3 cellular contexts compared by ENCODE assay signal in the genomic region with DNA sequence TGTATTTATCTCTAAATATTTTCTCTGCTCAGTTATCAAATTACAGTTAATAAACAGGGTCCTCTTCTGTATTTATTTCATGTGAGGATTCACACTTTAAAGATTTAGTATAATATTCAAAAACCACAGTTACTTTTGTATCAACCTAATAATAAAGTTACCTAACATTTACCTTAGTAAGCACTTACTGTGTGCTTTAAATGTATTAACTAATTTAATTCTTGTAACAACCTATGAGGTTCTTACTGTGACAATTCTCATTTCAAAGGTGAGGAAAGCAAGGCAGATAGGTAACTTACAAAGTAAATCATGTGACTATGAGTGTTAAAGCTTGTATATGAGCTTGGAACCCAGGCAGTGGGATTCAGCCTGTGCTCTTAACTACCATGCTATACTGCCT.
TF ChIP-seq lines count a peak whose summit lies in the region.

No MANE protein-coding gene starts in this region.

TF ChIP-seq in HepG2, 621 proteins besides CTCF, POLR2A, EP300 and RAD21:
- peak; percentile 18; the same call in 1 of the 2 replicates for TF ChIP-seq MAFF (IDR thresholded peaks at IDR 0.05; ENCODE audit: low read depth, low read length)
- TF ChIP-seq NR2F6 (IDR thresholded peaks at IDR 0.05), result no peak
- no peak for TF ChIP-seq NR2F6 (CRISPR knock-in tag; IDR thresholded peaks at IDR 0.05)
- TF ChIP-seq KMT2B (CRISPR knock-in tag; IDR thresholded peaks at IDR 0.05), result no peak
- peak; percentile 3 to 43; a peak in 1 of 4 replicates for TF ChIP-seq MAFK (conservative IDR thresholded peaks at IDR 0.05 in 1 of 2, IDR thresholded peaks at IDR 0.05 in 1 of 2; ENCODE audit: low read length in 2 of 2)
- no peak for TF ChIP-seq MXD4 (CRISPR knock-in tag; IDR thresholded peaks at IDR 0.05)

TF ChIP-seq in K562, 482 proteins besides CTCF, POLR2A, EP300 and RAD21:
- TF ChIP-seq NFXL1 (CRISPR knock-in tag; IDR thresholded peaks at IDR 0.05), result no peak
- TF ChIP-seq, protein P1, sequence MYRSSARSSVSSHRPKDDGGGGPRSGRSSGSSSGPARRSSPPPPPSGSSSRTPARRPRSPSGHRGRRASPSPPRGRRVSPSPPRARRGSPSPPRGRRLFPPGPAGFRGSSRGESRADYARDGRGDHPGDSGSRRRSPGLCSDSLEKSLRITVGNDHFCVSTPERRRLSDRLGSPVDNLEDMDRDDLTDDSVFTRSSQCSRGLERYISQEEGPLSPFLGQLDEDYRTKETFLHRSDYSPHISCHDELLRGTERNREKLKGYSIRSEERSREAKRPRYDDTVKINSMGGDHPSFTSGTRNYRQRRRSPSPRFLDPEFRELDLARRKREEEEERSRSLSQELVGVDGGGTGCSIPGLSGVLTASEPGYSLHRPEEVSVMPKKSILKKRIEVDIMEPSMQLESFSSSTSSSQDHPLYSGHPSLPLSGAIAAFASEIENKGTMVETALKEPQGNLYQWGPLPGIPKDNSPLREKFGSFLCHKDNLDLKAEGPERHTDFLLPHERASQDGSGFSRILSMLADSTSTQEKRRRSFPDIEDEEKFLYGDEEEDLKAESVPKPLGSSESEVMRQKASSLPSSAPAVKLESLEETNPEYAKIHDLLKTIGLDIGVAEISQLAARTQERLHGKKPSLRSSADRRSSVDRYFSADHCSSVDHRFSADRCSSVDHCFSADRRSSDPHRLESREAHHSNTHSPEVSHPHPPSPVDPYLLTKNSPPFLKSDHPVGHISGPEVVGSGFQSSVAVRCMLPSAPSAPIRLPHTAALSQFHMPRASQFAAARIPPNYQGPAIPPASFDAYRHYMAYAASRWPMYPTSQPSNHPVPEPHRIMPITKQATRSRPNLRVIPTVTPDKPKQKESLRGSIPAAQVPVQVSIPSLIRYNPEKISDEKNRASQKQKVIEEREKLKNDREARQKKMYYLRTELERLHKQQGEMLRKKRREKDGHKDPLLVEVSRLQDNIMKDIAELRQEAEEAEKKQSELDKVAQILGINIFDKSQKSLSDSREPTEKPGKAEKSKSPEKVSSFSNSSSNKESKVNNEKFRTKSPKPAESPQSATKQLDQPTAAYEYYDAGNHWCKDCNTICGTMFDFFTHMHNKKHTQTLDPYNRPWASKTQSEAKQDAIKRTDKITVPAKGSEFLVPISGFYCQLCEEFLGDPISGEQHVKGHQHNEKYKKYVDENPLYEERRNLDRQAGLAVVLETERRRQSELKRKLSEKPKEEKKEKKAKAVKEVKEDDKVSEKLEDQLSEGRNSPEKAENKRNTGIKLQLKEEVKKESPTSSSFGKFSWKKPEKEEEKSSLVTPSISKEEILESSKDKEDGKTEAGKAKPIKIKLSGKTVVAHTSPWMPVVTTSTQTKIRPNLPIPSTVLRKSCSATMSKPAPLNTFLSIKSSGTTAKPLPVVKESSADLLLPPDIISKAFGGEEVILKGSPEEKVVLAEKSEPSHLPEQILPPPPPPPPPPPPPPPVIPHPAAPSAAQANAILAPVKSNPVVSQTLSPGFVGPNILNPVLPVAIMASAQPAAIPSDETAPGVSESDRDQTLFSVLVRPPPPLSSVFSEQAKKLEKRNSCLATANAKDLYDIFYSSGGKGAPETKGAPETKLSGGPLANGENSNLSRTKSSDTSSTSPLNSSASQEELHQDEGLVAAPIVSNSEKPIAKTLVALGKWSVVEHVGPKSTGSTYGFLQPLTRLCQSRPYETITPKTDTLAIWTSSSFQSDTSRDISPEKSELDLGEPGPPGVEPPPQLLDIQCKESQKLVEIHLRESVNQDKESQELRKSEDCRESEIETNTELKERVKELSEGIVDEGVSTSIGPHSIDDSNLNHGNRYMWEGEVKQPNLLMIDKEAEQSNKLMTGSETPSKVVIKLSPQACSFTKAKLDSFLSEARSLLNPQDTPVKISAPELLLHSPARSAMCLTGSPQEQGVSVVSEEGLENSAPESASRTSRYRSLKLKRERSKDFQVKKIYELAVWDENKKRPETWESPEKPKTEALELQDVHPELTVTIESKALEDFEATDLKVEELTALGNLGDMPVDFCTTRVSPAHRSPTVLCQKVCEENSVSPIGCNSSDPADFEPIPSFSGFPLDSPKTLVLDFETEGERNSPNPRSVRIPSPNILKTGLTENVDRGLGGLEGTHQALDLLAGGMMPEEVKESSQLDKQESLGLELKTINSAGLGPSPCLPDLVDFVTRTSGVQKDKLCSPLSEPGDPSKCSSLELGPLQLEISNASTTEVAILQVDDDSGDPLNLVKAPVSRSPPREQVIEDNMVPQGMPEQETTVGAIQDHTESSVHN (IDR thresholded peaks at IDR 0.05; ENCODE audit: borderline replicate concordance in 1 of 2, low read depth in 1 of 2), result no peak
- peak; percentile 14; the same call in 1 of the 2 replicates for TF ChIP-seq C11orf30 (IDR thresholded peaks at IDR 0.05; ENCODE audit: low read depth)
- TF ChIP-seq MAFG (tag; conservative IDR thresholded peaks at IDR 0.05), result 0 out of 2 replicates have a peak, but pooled peaks have one; percentile 11
- TF ChIP-seq SPI1 (IDR thresholded peaks at IDR 0.05; ENCODE audit: borderline replicate concordance, low read depth, low read length), result no peak
- TF ChIP-seq, protein P2, sequence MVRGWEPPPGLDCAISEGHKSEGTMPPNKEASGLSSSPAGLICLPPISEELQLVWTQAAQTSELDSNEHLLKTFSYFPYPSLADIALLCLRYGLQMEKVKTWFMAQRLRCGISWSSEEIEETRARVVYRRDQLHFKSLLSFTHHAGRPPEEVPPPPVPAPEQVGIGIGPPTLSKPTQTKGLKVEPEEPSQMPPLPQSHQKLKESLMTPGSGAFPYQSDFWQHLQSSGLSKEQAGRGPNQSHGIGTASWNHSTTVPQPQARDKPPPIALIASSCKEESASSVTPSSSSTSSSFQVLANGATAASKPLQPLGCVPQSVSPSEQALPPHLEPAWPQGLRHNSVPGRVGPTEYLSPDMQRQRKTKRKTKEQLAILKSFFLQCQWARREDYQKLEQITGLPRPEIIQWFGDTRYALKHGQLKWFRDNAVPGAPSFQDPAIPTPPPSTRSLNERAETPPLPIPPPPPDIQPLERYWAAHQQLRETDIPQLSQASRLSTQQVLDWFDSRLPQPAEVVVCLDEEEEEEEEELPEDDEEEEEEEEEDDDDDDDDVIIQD (CRISPR knock-in tag; IDR thresholded peaks at IDR 0.05), result no peak
- TF ChIP-seq, protein P3, sequence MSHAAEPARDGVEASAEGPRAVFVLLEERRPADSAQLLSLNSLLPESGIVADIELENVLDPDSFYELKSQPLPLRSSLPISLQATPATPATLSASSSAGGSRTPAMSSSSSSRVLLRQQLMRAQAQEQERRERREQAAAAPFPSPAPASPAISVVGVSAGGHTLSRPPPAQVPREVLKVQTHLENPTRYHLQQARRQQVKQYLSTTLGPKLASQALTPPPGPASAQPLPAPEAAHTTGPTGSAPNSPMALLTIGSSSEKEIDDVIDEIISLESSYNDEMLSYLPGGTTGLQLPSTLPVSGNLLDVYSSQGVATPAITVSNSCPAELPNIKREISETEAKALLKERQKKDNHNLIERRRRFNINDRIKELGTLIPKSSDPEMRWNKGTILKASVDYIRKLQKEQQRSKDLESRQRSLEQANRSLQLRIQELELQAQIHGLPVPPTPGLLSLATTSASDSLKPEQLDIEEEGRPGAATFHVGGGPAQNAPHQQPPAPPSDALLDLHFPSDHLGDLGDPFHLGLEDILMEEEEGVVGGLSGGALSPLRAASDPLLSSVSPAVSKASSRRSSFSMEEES (CRISPR knock-in tag; IDR thresholded peaks at IDR 0.05), result peak; percentile 52
- peak; percentile 57 for TF ChIP-seq ZNF316 (IDR thresholded peaks at IDR 0.05)

TF ChIP-seq in WTC11, 78 proteins besides CTCF, POLR2A, EP300 and RAD21:
- TF ChIP-seq SP1 (CRISPR knock-in tag; conservative IDR thresholded peaks at IDR 0.05), result no peak
- TF ChIP-seq ATF1 (CRISPR knock-in tag; IDR thresholded peaks at IDR 0.05), result no peak
- no peak for TF ChIP-seq ZNF263 (CRISPR knock-in tag; IDR thresholded peaks at IDR 0.05; ENCODE audit: low read depth)
- no peak for TF ChIP-seq PRRX2 (CRISPR knock-in tag; IDR thresholded peaks at IDR 0.05)
- TF ChIP-seq, protein P4, sequence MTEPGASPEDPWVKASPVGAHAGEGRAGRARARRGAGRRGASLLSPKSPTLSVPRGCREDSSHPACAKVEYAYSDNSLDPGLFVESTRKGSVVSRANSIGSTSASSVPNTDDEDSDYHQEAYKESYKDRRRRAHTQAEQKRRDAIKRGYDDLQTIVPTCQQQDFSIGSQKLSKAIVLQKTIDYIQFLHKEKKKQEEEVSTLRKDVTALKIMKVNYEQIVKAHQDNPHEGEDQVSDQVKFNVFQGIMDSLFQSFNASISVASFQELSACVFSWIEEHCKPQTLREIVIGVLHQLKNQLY (CRISPR knock-in tag; IDR thresholded peaks at IDR 0.05), result no peak
- no peak for TF ChIP-seq GABPB1 (CRISPR knock-in tag; IDR thresholded peaks at IDR 0.05)
